1 cellular context compared by ENCODE assay signal in the genomic region with DNA sequence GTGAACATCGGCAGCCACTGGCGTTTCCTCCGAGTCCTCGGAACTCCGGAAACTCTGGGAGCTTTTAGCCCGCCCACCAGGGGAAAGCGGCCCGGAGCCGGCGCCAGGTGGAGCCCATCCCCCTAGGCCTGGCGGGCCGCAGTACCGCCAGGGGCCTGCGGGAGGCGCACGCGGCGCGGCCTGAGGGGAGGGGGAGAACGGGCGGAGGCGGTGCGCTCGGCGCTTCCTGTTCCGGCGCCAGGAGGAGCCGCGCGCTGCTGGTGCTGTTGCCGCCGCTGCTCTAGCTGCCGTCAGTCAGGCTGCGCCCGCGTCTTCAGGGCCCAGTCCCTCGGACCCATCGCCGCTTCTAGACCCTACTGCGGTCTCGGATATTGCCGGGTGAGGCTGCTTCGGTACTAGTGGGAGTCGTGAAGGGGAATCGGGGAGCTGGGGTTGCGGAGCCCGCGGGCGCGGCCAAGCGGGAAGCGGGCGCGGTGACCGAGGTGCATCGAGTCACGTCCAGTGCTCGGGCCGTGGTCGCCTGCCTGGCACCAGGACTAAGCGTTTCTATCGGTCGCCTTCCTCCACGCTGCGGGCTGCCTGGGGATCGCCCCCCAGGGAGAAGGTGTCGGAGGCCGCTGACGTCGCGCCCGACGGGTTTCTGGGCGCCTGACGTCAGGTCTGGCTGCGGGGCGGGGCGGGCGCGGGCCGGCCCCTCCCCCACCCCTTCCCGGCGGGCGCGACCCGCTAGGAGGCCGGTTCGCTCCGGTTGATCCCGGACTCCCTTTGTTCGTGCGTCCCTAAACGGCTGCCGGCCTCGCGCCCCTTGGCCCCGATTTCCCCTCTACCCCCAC.
TF ChIP-seq lines count a peak whose summit lies in the region.

A gene (plus strand): TSS at position 222 of the 833 bp plus-strand sequence. CDS start 10,037 bp downstream, outside the sequence.

TF ChIP-seq in HepG2, 621 proteins besides CTCF, POLR2A, EP300 and RAD21 (continued from another document and continues in another):
- TF ChIP-seq IKZF4 (CRISPR knock-in tag; IDR thresholded peaks at IDR 0.05; ENCODE audit: borderline replicate concordance, low read depth, not compliant biosample characterization), result peak; percentile 73
- TF ChIP-seq, protein P1, sequence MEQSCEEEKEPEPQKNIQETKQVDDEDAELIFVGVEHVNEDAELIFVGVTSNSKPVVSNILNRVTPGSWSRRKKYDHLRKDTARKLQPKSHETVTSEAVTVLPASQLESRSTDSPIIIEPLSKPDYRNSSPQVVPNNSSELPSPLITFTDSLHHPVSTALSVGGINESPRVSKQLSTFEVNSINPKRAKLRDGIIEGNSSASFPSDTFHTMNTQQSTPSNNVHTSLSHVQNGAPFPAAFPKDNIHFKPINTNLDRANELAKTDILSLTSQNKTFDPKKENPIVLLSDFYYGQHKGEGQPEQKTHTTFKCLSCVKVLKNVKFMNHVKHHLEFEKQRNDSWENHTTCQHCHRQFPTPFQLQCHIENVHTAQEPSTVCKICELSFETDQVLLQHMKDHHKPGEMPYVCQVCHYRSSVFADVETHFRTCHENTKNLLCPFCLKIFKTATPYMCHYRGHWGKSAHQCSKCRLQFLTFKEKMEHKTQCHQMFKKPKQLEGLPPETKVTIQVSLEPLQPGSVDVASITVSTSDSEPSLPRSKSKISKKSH (CRISPR knock-in tag; IDR thresholded peaks at IDR 0.05; ENCODE audit: borderline replicate concordance), result peak; percentile 85; the same call in 1 of the 2 replicates
- TF ChIP-seq, protein P2, sequence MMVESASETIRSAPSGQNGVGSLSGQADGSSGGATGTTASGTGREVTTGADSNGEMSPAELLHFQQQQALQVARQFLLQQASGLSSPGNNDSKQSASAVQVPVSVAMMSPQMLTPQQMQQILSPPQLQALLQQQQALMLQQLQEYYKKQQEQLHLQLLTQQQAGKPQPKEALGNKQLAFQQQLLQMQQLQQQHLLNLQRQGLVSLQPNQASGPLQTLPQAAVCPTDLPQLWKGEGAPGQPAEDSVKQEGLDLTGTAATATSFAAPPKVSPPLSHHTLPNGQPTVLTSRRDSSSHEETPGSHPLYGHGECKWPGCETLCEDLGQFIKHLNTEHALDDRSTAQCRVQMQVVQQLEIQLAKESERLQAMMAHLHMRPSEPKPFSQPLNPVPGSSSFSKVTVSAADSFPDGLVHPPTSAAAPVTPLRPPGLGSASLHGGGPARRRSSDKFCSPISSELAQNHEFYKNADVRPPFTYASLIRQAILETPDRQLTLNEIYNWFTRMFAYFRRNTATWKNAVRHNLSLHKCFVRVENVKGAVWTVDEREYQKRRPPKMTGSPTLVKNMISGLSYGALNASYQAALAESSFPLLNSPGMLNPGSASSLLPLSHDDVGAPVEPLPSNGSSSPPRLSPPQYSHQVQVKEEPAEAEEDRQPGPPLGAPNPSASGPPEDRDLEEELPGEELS (CRISPR knock-in tag; IDR thresholded peaks at IDR 0.05), result peak; percentile 49; the same call in 1 of the 2 replicates
- TF ChIP-seq CBX2 (IDR thresholded peaks at IDR 0.05; ENCODE audit: low read depth, low read length), result no peak
- TF ChIP-seq CBX2 (CRISPR knock-in tag; IDR thresholded peaks at IDR 0.05; ENCODE audit: low read depth), result no peak
- TF ChIP-seq, protein P3, sequence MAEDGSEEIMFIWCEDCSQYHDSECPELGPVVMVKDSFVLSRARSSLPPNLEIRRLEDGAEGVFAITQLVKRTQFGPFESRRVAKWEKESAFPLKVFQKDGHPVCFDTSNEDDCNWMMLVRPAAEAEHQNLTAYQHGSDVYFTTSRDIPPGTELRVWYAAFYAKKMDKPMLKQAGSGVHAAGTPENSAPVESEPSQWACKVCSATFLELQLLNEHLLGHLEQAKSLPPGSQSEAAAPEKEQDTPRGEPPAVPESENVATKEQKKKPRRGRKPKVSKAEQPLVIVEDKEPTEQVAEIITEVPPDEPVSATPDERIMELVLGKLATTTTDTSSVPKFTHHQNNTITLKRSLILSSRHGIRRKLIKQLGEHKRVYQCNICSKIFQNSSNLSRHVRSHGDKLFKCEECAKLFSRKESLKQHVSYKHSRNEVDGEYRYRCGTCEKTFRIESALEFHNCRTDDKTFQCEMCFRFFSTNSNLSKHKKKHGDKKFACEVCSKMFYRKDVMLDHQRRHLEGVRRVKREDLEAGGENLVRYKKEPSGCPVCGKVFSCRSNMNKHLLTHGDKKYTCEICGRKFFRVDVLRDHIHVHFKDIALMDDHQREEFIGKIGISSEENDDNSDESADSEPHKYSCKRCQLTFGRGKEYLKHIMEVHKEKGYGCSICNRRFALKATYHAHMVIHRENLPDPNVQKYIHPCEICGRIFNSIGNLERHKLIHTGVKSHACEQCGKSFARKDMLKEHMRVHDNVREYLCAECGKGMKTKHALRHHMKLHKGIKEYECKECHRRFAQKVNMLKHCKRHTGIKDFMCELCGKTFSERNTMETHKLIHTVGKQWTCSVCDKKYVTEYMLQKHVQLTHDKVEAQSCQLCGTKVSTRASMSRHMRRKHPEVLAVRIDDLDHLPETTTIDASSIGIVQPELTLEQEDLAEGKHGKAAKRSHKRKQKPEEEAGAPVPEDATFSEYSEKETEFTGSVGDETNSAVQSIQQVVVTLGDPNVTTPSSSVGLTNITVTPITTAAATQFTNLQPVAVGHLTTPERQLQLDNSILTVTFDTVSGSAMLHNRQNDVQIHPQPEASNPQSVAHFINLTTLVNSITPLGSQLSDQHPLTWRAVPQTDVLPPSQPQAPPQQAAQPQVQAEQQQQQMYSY (CRISPR knock-in tag; IDR thresholded peaks at IDR 0.05), result peak; percentile 94
- TF ChIP-seq, protein P4, sequence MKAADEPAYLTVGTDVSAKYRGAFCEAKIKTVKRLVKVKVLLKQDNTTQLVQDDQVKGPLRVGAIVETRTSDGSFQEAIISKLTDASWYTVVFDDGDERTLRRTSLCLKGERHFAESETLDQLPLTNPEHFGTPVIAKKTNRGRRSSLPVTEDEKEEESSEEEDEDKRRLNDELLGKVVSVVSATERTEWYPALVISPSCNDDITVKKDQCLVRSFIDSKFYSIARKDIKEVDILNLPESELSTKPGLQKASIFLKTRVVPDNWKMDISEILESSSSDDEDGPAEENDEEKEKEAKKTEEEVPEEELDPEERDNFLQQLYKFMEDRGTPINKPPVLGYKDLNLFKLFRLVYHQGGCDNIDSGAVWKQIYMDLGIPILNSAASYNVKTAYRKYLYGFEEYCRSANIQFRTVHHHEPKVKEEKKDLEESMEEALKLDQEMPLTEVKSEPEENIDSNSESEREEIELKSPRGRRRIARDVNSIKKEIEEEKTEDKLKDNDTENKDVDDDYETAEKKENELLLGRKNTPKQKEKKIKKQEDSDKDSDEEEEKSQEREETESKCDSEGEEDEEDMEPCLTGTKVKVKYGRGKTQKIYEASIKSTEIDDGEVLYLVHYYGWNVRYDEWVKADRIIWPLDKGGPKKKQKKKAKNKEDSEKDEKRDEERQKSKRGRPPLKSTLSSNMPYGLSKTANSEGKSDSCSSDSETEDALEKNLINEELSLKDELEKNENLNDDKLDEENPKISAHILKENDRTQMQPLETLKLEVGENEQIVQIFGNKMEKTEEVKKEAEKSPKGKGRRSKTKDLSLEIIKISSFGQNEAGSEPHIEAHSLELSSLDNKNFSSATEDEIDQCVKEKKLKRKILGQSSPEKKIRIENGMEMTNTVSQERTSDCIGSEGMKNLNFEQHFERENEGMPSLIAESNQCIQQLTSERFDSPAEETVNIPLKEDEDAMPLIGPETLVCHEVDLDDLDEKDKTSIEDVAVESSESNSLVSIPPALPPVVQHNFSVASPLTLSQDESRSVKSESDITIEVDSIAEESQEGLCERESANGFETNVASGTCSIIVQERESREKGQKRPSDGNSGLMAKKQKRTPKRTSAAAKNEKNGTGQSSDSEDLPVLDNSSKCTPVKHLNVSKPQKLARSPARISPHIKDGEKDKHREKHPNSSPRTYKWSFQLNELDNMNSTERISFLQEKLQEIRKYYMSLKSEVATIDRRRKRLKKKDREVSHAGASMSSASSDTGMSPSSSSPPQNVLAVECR (CRISPR knock-in tag; IDR thresholded peaks at IDR 0.05; ENCODE audit: borderline replicate concordance), result peak; percentile 98
- TF ChIP-seq ZNF256 (CRISPR knock-in tag; conservative IDR thresholded peaks at IDR 0.05), result 0 out of 2 replicates have a peak, but pooled peaks have one; percentile 58
- TF ChIP-seq ZNF33B (CRISPR knock-in tag; IDR thresholded peaks at IDR 0.05), result no peak; the same call in 1 of the 2 replicates
- no peak for TF ChIP-seq SRSF4 (IDR thresholded peaks at IDR 0.05; ENCODE audit: low read depth, low read length, poor library complexity, severe bottlenecking)
- no peak for TF ChIP-seq ARNT (IDR thresholded peaks at IDR 0.05)
- 0 out of 2 replicates have a peak, but pooled peaks have one; percentile 73 for TF ChIP-seq ZSCAN30 (CRISPR knock-in tag; IDR thresholded peaks at IDR 0.05)
- TF ChIP-seq, protein P5, sequence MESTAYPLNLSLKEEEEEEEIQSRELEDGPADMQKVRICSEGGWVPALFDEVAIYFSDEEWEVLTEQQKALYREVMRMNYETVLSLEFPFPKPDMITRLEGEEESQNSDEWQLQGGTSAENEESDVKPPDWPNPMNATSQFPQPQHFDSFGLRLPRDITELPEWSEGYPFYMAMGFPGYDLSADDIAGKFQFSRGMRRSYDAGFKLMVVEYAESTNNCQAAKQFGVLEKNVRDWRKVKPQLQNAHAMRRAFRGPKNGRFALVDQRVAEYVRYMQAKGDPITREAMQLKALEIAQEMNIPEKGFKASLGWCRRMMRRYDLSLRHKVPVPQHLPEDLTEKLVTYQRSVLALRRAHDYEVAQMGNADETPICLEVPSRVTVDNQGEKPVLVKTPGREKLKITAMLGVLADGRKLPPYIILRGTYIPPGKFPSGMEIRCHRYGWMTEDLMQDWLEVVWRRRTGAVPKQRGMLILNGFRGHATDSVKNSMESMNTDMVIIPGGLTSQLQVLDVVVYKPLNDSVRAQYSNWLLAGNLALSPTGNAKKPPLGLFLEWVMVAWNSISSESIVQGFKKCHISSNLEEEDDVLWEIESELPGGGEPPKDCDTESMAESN (CRISPR knock-in tag; conservative IDR thresholded peaks at IDR 0.05), result peak; percentile 94
- peak; percentile 62; the same call in 1 of the 2 replicates for TF ChIP-seq ZNF350 (CRISPR knock-in tag; IDR thresholded peaks at IDR 0.05; ENCODE audit: borderline replicate concordance, low read depth)
- TF ChIP-seq ZNF562 (CRISPR knock-in tag; IDR thresholded peaks at IDR 0.05; ENCODE audit: borderline replicate concordance), result no peak
- no peak for TF ChIP-seq MTA3 (CRISPR knock-in tag; IDR thresholded peaks at IDR 0.05)
- TF ChIP-seq, protein P6, sequence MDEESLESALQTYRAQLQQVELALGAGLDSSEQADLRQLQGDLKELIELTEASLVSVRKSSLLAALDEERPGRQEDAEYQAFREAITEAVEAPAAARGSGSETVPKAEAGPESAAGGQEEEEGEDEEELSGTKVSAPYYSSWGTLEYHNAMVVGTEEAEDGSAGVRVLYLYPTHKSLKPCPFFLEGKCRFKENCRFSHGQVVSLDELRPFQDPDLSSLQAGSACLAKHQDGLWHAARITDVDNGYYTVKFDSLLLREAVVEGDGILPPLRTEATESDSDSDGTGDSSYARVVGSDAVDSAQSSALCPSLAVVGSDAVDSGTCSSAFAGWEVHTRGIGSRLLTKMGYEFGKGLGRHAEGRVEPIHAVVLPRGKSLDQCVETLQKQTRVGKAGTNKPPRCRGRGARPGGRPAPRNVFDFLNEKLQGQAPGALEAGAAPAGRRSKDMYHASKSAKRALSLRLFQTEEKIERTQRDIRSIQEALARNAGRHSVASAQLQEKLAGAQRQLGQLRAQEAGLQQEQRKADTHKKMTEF (CRISPR knock-in tag; IDR thresholded peaks at IDR 0.05), result peak; percentile 92
- TF ChIP-seq MXI1 (IDR thresholded peaks at IDR 0.05; ENCODE audit: borderline replicate concordance, low read depth, low read length), result peak; percentile 85; the same call in 1 of the 3 replicates
- TF ChIP-seq KMT2A (CRISPR knock-in tag; IDR thresholded peaks at IDR 0.05), result peak; percentile 92
- no peak for TF ChIP-seq CHCHD3 (CRISPR knock-in tag; IDR thresholded peaks at IDR 0.05)
- TF ChIP-seq, protein P7, sequence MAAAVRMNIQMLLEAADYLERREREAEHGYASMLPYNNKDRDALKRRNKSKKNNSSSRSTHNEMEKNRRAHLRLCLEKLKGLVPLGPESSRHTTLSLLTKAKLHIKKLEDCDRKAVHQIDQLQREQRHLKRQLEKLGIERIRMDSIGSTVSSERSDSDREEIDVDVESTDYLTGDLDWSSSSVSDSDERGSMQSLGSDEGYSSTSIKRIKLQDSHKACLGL (CRISPR knock-in tag; IDR thresholded peaks at IDR 0.05), result no peak; the same call in none of the 2 replicates
- no peak for TF ChIP-seq ZNF24 (IDR thresholded peaks at IDR 0.05)
- TF ChIP-seq TSC22D2 (CRISPR knock-in tag; IDR thresholded peaks at IDR 0.05; ENCODE audit: borderline replicate concordance), result peak; percentile 6; the same call in 1 of the 2 replicates
- peak; percentile 73 for TF ChIP-seq TEAD3 (CRISPR knock-in tag; optimal IDR thresholded peaks at IDR 0.05; ENCODE audit: borderline replicate concordance)
- TF ChIP-seq SMC3 (IDR thresholded peaks at IDR 0.05; ENCODE audit: low read length), result no peak
- TF ChIP-seq AGO2 (optimal IDR thresholded peaks at IDR 0.05; ENCODE audit: low read depth, low read length), result peak; percentile 96
- TF ChIP-seq ATF7 (IDR thresholded peaks at IDR 0.05), result no peak
- TF ChIP-seq ATF7 (CRISPR knock-in tag; IDR thresholded peaks at IDR 0.05), result peak; percentile 85; the same call in 1 of the 2 replicates
- peak; percentile 99 for TF ChIP-seq MAZ (IDR thresholded peaks at IDR 0.05; ENCODE audit: borderline replicate concordance, low read depth, low read length)
- peak; percentile 100 for TF ChIP-seq MAZ (CRISPR knock-in tag; IDR thresholded peaks at IDR 0.05; ENCODE audit: low read depth)
- TF ChIP-seq, protein P8, sequence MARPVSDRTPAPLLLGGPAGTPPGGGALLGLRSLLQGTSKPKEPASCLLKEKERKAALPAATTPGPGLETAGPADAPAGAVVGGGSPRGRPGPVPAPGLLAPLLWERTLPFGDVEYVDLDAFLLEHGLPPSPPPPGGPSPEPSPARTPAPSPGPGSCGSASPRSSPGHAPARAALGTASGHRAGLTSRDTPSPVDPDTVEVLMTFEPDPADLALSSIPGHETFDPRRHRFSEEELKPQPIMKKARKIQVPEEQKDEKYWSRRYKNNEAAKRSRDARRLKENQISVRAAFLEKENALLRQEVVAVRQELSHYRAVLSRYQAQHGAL (CRISPR knock-in tag; IDR thresholded peaks at IDR 0.05; ENCODE audit: not compliant biosample characterization), result peak; percentile 31
- peak; percentile 92 for TF ChIP-seq ETV5 (CRISPR knock-in tag; IDR thresholded peaks at IDR 0.05; ENCODE audit: borderline replicate concordance)
- TF ChIP-seq WIZ (CRISPR knock-in tag; IDR thresholded peaks at IDR 0.05), result peak; percentile 58; the same call in 1 of the 2 replicates
- peak; percentile 47; the same call in 1 of the 2 replicates for TF ChIP-seq ZNF232 (CRISPR knock-in tag; IDR thresholded peaks at IDR 0.05; ENCODE audit: borderline replicate concordance)
- no peak; the same call in 1 of the 2 replicates for TF ChIP-seq TMF1 (CRISPR knock-in tag; IDR thresholded peaks at IDR 0.05; ENCODE audit: low read depth)
- TF ChIP-seq, protein P9, sequence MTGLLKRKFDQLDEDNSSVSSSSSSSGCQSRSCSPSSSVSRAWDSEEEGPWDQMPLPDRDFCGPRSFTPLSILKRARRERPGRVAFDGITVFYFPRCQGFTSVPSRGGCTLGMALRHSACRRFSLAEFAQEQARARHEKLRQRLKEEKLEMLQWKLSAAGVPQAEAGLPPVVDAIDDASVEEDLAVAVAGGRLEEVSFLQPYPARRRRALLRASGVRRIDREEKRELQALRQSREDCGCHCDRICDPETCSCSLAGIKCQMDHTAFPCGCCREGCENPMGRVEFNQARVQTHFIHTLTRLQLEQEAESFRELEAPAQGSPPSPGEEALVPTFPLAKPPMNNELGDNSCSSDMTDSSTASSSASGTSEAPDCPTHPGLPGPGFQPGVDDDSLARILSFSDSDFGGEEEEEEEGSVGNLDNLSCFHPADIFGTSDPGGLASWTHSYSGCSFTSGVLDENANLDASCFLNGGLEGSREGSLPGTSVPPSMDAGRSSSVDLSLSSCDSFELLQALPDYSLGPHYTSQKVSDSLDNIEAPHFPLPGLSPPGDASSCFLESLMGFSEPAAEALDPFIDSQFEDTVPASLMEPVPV (CRISPR knock-in tag; IDR thresholded peaks at IDR 0.05), result peak; percentile 86
- peak; percentile 69 for TF ChIP-seq TBL1XR1 (IDR thresholded peaks at IDR 0.05; ENCODE audit: borderline replicate concordance, low read length, partially characterized antibody)
